In the genomic region with DNA sequence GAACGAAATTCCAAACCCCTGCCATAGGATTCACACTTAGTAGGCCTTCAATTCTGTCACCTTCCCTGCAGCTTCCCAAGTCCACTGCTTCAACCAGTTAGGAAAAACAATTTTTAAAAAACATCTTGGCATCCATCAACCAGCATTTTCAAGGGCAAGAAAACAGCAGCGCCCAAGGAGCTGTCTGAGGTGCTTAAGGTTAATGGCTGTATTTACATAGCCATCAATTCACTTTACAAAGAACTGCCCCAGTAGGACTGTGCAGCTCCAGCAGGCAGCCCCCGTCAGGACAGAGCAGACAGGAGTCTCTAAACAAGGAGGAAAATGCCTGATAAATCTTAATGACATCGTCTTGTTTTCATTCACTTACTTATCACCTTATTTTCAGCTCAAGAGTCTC, we compare ENCODE assay signal across 15 cellular contexts. TPM values are rescaled to one million over a fixed set of nuclear protein-coding genes. Genes with fewer than 3 reads are reported as not detected.
A peak's percentile ranks its signal among the peaks of the same experiment; 100 is the strongest.
DNase-seq lines count a peak whose midpoint lies in the region; ATAC-seq and TF ChIP-seq lines count a peak whose summit lies in the region.
"Had no signal": no experiment of that assay in that cellular context is flagged by ENCODE, and none has a peak within 500 bp of the region (broad histone marks: within the 10 kb centered on the region; RNA-seq: fewer than 3 reads in every experiment).

No MANE protein-coding gene starts in this region.

- H3K27ac Mint-ChIP-seq in CD4-positive, alpha-beta T cell, result no peak overlapping the region
- H3K27ac Mint-ChIP-seq: activated CD4-positive, alpha-beta memory T cell treated with anti-CD3 and anti-CD28 coated beads, Interleukin-2, amount 10 ng/mL, durations not matched to agents 7 days and 5 days; activated naive CD4-positive, alpha-beta T cell treated with anti-CD3 and anti-CD28 coated beads, Interleukin-2, amount 10 ng/mL, durations not matched to agents 7 days and 5 days; T-helper 1 cell treated with Interleukin-12 subunit alpha and Interleukin-12 subunit beta and Interleukin-4 antibody, amounts not matched to agents 30 μg/mL and 1 μg/mL, for 36 hours had no signal

- H3K36me3 Mint-ChIP-seq in CD4-positive, alpha-beta T cell (ENCODE audit: low read depth), result no peaks in the 10 kb centered on the region
- H3K36me3 Mint-ChIP-seq: activated naive CD4-positive, alpha-beta T cell treated with anti-CD3 and anti-CD28 coated beads, Interleukin-2, amount 10 ng/mL, durations not matched to agents 7 days and 5 days had no signal

- H3K9ac ChIP-seq in adipocyte (ENCODE audit: low read length), result no peak overlapping the region

- H3K4me3 Mint-ChIP-seq in CD4-positive, alpha-beta T cell, result no peak overlapping the region
- H3K4me3 Mint-ChIP-seq: activated CD4-positive, alpha-beta memory T cell treated with anti-CD3 and anti-CD28 coated beads, Interleukin-2, amount 10 ng/mL, durations not matched to agents 7 days and 5 days; activated naive CD4-positive, alpha-beta T cell treated with anti-CD3 and anti-CD28 coated beads, Interleukin-2, amount 10 ng/mL, durations not matched to agents 7 days and 5 days; T-helper 1 cell treated with Interleukin-12 subunit alpha and Interleukin-12 subunit beta and Interleukin-4 antibody, amounts not matched to agents 30 μg/mL and 1 μg/mL, for 36 hours had no signal

- no peaks in the 10 kb centered on the region for H3K4me1 Mint-ChIP-seq in CD4-positive, alpha-beta T cell (ENCODE audit: low read depth)
- H3K4me1 Mint-ChIP-seq: activated CD4-positive, alpha-beta memory T cell treated with anti-CD3 and anti-CD28 coated beads, Interleukin-2, amount 10 ng/mL, durations not matched to agents 7 days and 5 days; activated naive CD4-positive, alpha-beta T cell treated with anti-CD3 and anti-CD28 coated beads, Interleukin-2, amount 10 ng/mL, durations not matched to agents 7 days and 5 days had no signal

- no peaks in the 10 kb centered on the region for H3K9me3 Mint-ChIP-seq in CD4-positive, alpha-beta T cell
- H3K9me3 Mint-ChIP-seq: activated CD4-positive, alpha-beta memory T cell treated with anti-CD3 and anti-CD28 coated beads, Interleukin-2, amount 10 ng/mL, durations not matched to agents 7 days and 5 days; activated naive CD4-positive, alpha-beta T cell treated with anti-CD3 and anti-CD28 coated beads, Interleukin-2, amount 10 ng/mL, durations not matched to agents 7 days and 5 days; T-helper 1 cell treated with Interleukin-12 subunit alpha and Interleukin-12 subunit beta and Interleukin-4 antibody, amounts not matched to agents 30 μg/mL and 1 μg/mL, for 36 hours had no signal

- intact Hi-C loops in CD4-positive, alpha-beta T cell (cut with DNase I, micrococcal nuclease), result no loop called here

- peaks cover 72% of the 10 kb centered on the region for H3K27me3 Mint-ChIP-seq in CD4-positive, alpha-beta T cell

- H3K4me1 ChIP-seq in adipocyte (ENCODE audit: control insufficient read depth, insufficient read depth, low read length) (no peaks in the 10 kb centered on the region), hepatocyte (ENCODE audit: insufficient read depth) (no peaks in the 10 kb centered on the region)
- H3K4me1 ChIP-seq: tibial artery had no signal

- no peak overlapping the region for H3K27ac ChIP-seq in hepatocyte
- H3K27ac ChIP-seq in CD4-positive, alpha-beta T cell (ENCODE audit: low read depth, low read length), result no peak overlapping the region
- H3K27ac ChIP-seq: tibial artery had no signal

- no peaks in the 10 kb centered on the region for H4K20me1 ChIP-seq in hepatocyte (ENCODE audit: insufficient read depth, poor library complexity, severe bottlenecking)

- DNase-seq in A172 (ENCODE audit: low spot score) (peak; percentile 44), HEK293T (ENCODE audit: extremely low spot score) (peak; percentile 14), adipocyte (ENCODE audit: low read depth) (peak; percentile 24), hepatocyte (ENCODE audit: low spot score) (peak; percentile 47), HuH-7 (ENCODE audit: low spot score) (no peak), midbrain (lab: John Stamatoyannopoulos, UW) (no peak)
- DNase-seq in CD4-positive, alpha-beta T cell, result no peak
- DNase-seq: activated CD4-positive, alpha-beta memory T cell treated with anti-CD3 and anti-CD28 coated beads, Interleukin-2, amount 10 ng/mL, durations not matched to agents 7 days and 5 days; activated naive CD4-positive, alpha-beta T cell treated with anti-CD3 and anti-CD28 coated beads, Interleukin-2, amount 10 ng/mL, durations not matched to agents 7 days and 5 days; NCI-H1930; small intestine; tibial artery had no signal

- no peak overlapping the region for H3K4me2 ChIP-seq in hepatocyte

- no peaks in the 10 kb centered on the region for H3K9me3 ChIP-seq in adipocyte (ENCODE audit: control insufficient read depth, low read length)
- H3K9me3 ChIP-seq in hepatocyte (ENCODE audit: low read depth), result no peaks in the 10 kb centered on the region
- H3K9me3 ChIP-seq in CD4-positive, alpha-beta T cell (ENCODE audit: control insufficient read depth, low read length), result no peaks in the 10 kb centered on the region
- H3K9me3 ChIP-seq: tibial artery had no signal

- POLR2A ChIA-PET in HEK293T (lab: Yijun Ruan, JAX), result no interaction called here
- POLR2A ChIA-PET in CD4-positive, alpha-beta T cell (lab: Charles Lee), result no interaction called here

- TF ChIP-seq CTCF in hepatocyte (IDR thresholded peaks at IDR 0.05; ENCODE audit: poor library complexity), result no peak
- no peak for TF ChIP-seq CTCF in CD4-positive, alpha-beta T cell (IDR thresholded peaks at IDR 0.05)

- no peaks in the 10 kb centered on the region for H3K9me2 ChIP-seq in hepatocyte (replicated peaks; ENCODE audit: insufficient read depth)

- H3K4me3 ChIP-seq in adipocyte (ENCODE audit: low read length) (no peak overlapping the region), hepatocyte (no peak overlapping the region)
- H3K4me3 ChIP-seq: tibial artery had no signal

- CTCF ChIA-PET in HEK293T (lab: Yijun Ruan, JAX), result no interaction called here
- CTCF ChIA-PET in CD4-positive, alpha-beta T cell (lab: Charles Lee), result no interaction called here

- ATAC-seq in CD4-positive, alpha-beta T cell (ENCODE audit: poor library complexity), result no peak
- ATAC-seq in GM19455 (IDR thresholded peaks at IDR 0.05; ENCODE audit: unreplicated experiment), result no peak

- H2AFZ ChIP-seq in hepatocyte, result no peak overlapping the region

- H3K79me2 ChIP-seq in hepatocyte, result no peaks in the 10 kb centered on the region

- H3K27me3 ChIP-seq in adipocyte (replicated peaks; ENCODE audit: control insufficient read depth, insufficient read depth, low read length), result peaks cover 28% of the 10 kb centered on the region
- H3K27me3 ChIP-seq in hepatocyte, result peaks cover 16% of the 10 kb centered on the region
- peaks cover 13% of the 10 kb centered on the region for H3K27me3 ChIP-seq in CD4-positive, alpha-beta T cell (ENCODE audit: control insufficient read depth, insufficient read depth, low read length)

- H3K36me3 ChIP-seq in adipocyte (ENCODE audit: control insufficient read depth, insufficient read depth, low read length, severe bottlenecking) (no peaks in the 10 kb centered on the region), hepatocyte (replicated peaks; ENCODE audit: insufficient read depth, low read depth) (no peaks in the 10 kb centered on the region)
- H3K36me3 ChIP-seq: tibial artery had no signal

- whole genome bisulfite sequencing in hepatocyte (ENCODE audit: low lambda C conversion rate, missing lambda C conversion rate), result 21% methylated on average over 4 of the region's 4 CpGs

TF ChIP-seq in HEK293T, 16 proteins besides CTCF, POLR2A, EP300 and RAD21:
- TF ChIP-seq FOXK2 (IDR thresholded peaks at IDR 0.05) (no peak), BHLHE40 (IDR thresholded peaks at IDR 0.05; ENCODE audit: borderline replicate concordance) (no peak), ELF4 (IDR thresholded peaks at IDR 0.05) (no peak), ZNF384 (IDR thresholded peaks at IDR 0.05) (no peak)
- TF ChIP-seq, protein P1, sequence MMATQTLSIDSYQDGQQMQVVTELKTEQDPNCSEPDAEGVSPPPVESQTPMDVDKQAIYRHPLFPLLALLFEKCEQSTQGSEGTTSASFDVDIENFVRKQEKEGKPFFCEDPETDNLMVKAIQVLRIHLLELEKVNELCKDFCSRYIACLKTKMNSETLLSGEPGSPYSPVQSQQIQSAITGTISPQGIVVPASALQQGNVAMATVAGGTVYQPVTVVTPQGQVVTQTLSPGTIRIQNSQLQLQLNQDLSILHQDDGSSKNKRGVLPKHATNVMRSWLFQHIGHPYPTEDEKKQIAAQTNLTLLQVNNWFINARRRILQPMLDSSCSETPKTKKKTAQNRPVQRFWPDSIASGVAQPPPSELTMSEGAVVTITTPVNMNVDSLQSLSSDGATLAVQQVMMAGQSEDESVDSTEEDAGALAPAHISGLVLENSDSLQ (IDR thresholded peaks at IDR 0.05), result no peak

RNA-seq across cellular contexts. Expression of a gene that starts 13.3 kb away (rescaled TPM):
- total RNA-seq in A172 (2014; rRNA removed; shearing (Covaris generic)), result not detected in 2 replicates
- total RNA-seq in hepatocyte, result 3.3 and 4.2 TPM in 2 replicates
- 1.4 and 3.6 TPM in 2 replicates for polyA plus RNA-seq in hepatocyte
- total RNA-seq in CD4-positive, alpha-beta T cell, result not detected
- total RNA-seq: activated CD4-positive, alpha-beta memory T cell treated with anti-CD3 and anti-CD28 coated beads, Interleukin-2, amount 10 ng/mL, durations not matched to agents 7 days and 5 days; dermis microvascular lymphatic vessel endothelial cell had no signal
- polyA plus RNA-seq: small intestine had no signal

Comparison
In these comparisons a context has a peak if more than half of its experiments do, and no peak if none do; other contexts are left out.
1. DNase-seq: peak in A172 (single experiment), HEK293T (single experiment), adipocyte (single experiment) and hepatocyte (single experiment); none in CD4-positive, alpha-beta T cell (0 of 10), HuH-7 (single experiment) and midbrain (single experiment).